Comparison of ENCODE assay signal across 9 cellular contexts in the genomic region with DNA sequence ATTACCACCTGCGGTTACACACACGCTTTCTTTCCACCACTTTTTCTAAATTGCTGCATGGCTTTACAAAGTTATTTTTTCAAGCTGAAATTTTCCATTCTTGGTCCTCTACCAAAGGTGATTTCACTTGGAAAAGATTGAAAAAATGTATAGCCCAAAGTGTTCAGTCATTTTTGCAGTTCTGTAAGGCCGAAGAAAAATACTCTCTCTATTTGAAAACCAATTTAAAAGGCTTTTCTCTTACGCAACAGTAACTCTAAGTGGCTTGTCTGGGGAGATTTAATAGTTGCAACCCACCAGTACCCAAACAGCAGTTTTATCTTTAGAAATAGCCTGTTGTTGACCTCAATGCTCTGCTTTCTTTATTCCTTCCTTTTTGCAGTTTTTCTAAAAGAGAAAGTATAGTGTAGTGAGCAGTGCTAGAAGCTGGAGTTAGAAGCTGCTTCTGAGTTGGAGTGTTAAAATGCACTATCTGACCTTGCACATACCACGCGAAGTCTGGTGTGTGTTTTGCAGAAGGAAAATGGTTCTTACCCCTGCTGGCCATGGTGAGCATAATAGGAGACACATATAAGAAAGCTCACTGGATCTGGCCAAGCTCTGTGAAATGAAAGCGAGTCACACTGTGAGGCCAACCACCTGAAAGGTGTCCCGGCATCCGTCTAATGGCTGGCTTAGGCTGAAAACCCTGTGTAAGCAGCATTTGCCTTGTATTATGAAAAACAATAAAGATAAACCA.
DNase-seq lines count a peak whose midpoint lies in the region; ATAC-seq and TF ChIP-seq lines count a peak whose summit lies in the region.
"Had no signal": no experiment of that assay in that cellular context is flagged by ENCODE, and none has a peak within 500 bp of the region (broad histone marks: within the 10 kb centered on the region; RNA-seq: fewer than 3 reads in every experiment).

No MANE protein-coding gene starts in this region.

- H3K4me1 ChIP-seq in ascending aorta (peaks cover 5 to 20% of the 10 kb centered on the region in 2 donors), aorta (ENCODE audit: control insufficient read depth in 1 of 2, insufficient read depth in 2 of 2, low read length in 2 of 2) (peaks cover 7 to 12% of the 10 kb centered on the region in 2 donors)

- 14 to 18% methylated on average over 9 of the region's 9 CpGs for WGBS in aorta, 2 donors

- peaks cover 2% of the 10 kb centered on the region for H3K36me3 Mint-ChIP-seq in T-helper 17 cell (ENCODE audit: low read depth)

- DNase-seq in Right ventricle myocardium inferior (ENCODE audit: missing footprints): no peak
- no peak for DNase-seq in cardiac septum (ENCODE audit: low spot score)
- DNase-seq in ascending aorta (ENCODE audit: low spot score in 2 of 2): no peak
- peak; percentile 74 for DNase-seq in islet precursor cell
- no peak for DNase-seq in aorta
- DNase-seq in T-helper 17 cell: no peak
- no peak for DNase-seq in central memory CD4-positive, alpha-beta T cell
- DNase-seq: activated T-cell treated with anti-CD3 and anti-CD28 coated beads for 4 hours had no signal

- peak overlapping the region; percentile 61 to 63 for H3K27ac ChIP-seq in ascending aorta
- peak overlapping the region; percentile 55 to 74 for H3K27ac ChIP-seq in aorta (ENCODE audit: low read depth in 1 of 2, low read length in 2 of 2)

- no peak for TF ChIP-seq CTCF in ascending aorta (IDR thresholded peaks at IDR 0.05)

- H3K36me3 ChIP-seq in ascending aorta: no peaks in the 10 kb centered on the region
- no peaks in the 10 kb centered on the region for H3K36me3 ChIP-seq in aorta (ENCODE audit: control insufficient read depth in 1 of 2, insufficient read depth in 2 of 2, low read length in 1 of 2)

- no peaks in the 10 kb centered on the region for H3K9me3 ChIP-seq in ascending aorta
- H3K9me3 ChIP-seq in aorta (ENCODE audit: control insufficient read depth, low read length): no peaks in the 10 kb centered on the region
- no peaks in the 10 kb centered on the region for H3K9me3 ChIP-seq in T-helper 17 cell (ENCODE audit: control insufficient read depth, low read length, poor library complexity, severe bottlenecking)

- H3K4me1 Mint-ChIP-seq in T-helper 17 cell: no peaks in the 10 kb centered on the region

- intact Hi-C loops in Right ventricle myocardium inferior (cut with DNase I) (no loop called here), cardiac septum (cut with DNase I) (no loop called here), ascending aorta (cut with DNase I) (no loop called here), aorta (cut with DNase I) (loop anchor here in 1 of 2 donors (10.0 kb wide), 1 partner anchor 65 kb away; no protein-coding TSS in a partner anchor)

- H3K4me3 ChIP-seq in ascending aorta (peak overlapping the region in 1 of 2 donors; percentile 47), aorta (ENCODE audit: low read length in 2 of 2) (peak overlapping the region in 1 of 2 donors; percentile 2)

- H3K27me3 ChIP-seq in ascending aorta (no peaks in the 10 kb centered on the region), aorta (ENCODE audit: control insufficient read depth in 1 of 2, insufficient read depth in 2 of 2, low read length in 1 of 2) (no peaks in the 10 kb centered on the region)

- no peak overlapping the region for H3K4me3 Mint-ChIP-seq in T-helper 17 cell

- peak; percentile 78 for ATAC-seq in Right ventricle myocardium inferior
- ATAC-seq in aorta (ENCODE audit: low FRiP score): no peak
- ATAC-seq in GM19467 (IDR thresholded peaks at IDR 0.05; ENCODE audit: unreplicated experiment): no peak
- no peak for ATAC-seq in T-helper 17 cell

- H3K27ac Mint-ChIP-seq in T-helper 17 cell: no peak overlapping the region

- H3K27me3 Mint-ChIP-seq in T-helper 17 cell: peaks cover 20% of the 10 kb centered on the region
